ENCODE assay signal across 11 cellular contexts in genomic region chr7:140908351-140908750, GRCh38.
"Had no signal": no experiment of that assay in that cellular context is flagged by ENCODE, and none has a peak within 500 bp of the region (broad histone marks: within the 10 kb centered on the region; RNA-seq: fewer than 3 reads in every experiment).

No MANE protein-coding gene starts in this region.

- H3K36me3 ChIP-seq: HAP-1 had no signal

- ATAC-seq: GM23338, HCT116 had no signal

- DNase-seq: GM23248, GOT3, H7, H9, HCEC 1CT, HFFc6 had no signal

- H3K27ac ChIP-seq: GM23248 had no signal

- H3K27ac Mint-ChIP-seq: GM23338, H9, HFFc6 had no signal

- H3K4me3 Mint-ChIP-seq: GM23338, H9, HFFc6 had no signal

- H3K9me3 ChIP-seq: HAP-1 had no signal

- H3K9me3 Mint-ChIP-seq: HFFc6 had no signal

- H3K4me3 ChIP-seq: GM23248, GM23338, HAP-1 had no signal

- FAIRE-seq: H1, H54 had no signal
